In genomic region chr10:78035933-78036583, GRCh38 we compare ENCODE assay signal across 9 cellular contexts. TPM values are rescaled to one million over a fixed set of nuclear protein-coding genes. Genes with fewer than 3 reads are reported as not detected.
DNase-seq lines count a peak whose midpoint lies in the region; ATAC-seq and TF ChIP-seq lines count a peak whose summit lies in the region.
"Had no signal": no experiment of that assay in that cellular context is flagged by ENCODE, and none has a peak within 500 bp of the region (broad histone marks: within the 10 kb centered on the region; RNA-seq: fewer than 3 reads in every experiment).

No MANE protein-coding gene starts in this region.

- BruUV-seq in Caco-2 (replicated peaks; lab: Mats Ljungman, UMichigan) (no TSS peak), IMR-90 (replicated peaks; lab: Mats Ljungman, UMichigan) (no TSS peak)

- TF ChIP-seq POLR2A in IMR-90 (IDR thresholded peaks at IDR 0.05; ENCODE audit: low read depth, low read length): no peak
- no peak for TF ChIP-seq POLR2A in heart left ventricle (IDR thresholded peaks at IDR 0.05)

- no peak overlapping the region for H4K8ac ChIP-seq in IMR-90 (ENCODE audit: low read depth in 2 of 2, low read length in 2 of 2)

- no peak for ATAC-seq in IMR-90 (ENCODE audit: low read depth)
- no peak for ATAC-seq in naive thymus-derived CD8-positive, alpha-beta T cell
- no peak for ATAC-seq in heart left ventricle

- no peak overlapping the region for H3K9ac ChIP-seq in IMR-90 (ENCODE audit: low read depth, low read length)
- peak overlapping the region; percentile 56 for H3K9ac ChIP-seq in adipocyte (ENCODE audit: low read length)

- H2AK9ac ChIP-seq in IMR-90 (replicated peaks; ENCODE audit: low read depth, low read length, poor library complexity): no peak overlapping the region

- H3K27ac ChIP-seq in IMR-90 (ENCODE audit: insufficient read depth, low read length) (no peak overlapping the region), heart left ventricle (no peak overlapping the region)

- H3K23ac ChIP-seq in IMR-90 (ENCODE audit: low read depth, low read length): peak overlapping the region; percentile 47; the same call in 1 of the 2 replicates

- no peak for TF ChIP-seq RAD21 in IMR-90 (IDR thresholded peaks at IDR 0.05; ENCODE audit: low read length)

- peaks cover 20% of the 10 kb centered on the region for H3K4me1 Mint-ChIP-seq in Caco-2 (ENCODE audit: low read depth, unreplicated experiment)
- peaks cover 24 to 73% (median 63%) of the 10 kb centered on the region in 4 donors for H3K4me1 Mint-ChIP-seq in naive thymus-derived CD8-positive, alpha-beta T cell

- peaks cover 16% of the 10 kb centered on the region for H3K4me1 ChIP-seq in Caco-2
- H3K4me1 ChIP-seq in IMR-90 (ENCODE audit: control insufficient read depth, insufficient read depth, low read length): peaks cover 2% of the 10 kb centered on the region; the same call in 1 of the 2 replicates
- H3K4me1 ChIP-seq in adipocyte (ENCODE audit: control insufficient read depth, insufficient read depth, low read length): peaks cover 43% of the 10 kb centered on the region
- peaks cover 0 to 58% (median 12%) of the 10 kb centered on the region in 12 donors for H3K4me1 ChIP-seq in heart left ventricle

- H3K27me3 ChIP-seq in Caco-2 (replicated peaks; ENCODE audit: control insufficient read depth, insufficient read depth, low read length) (no peaks in the 10 kb centered on the region), IMR-90 (ENCODE audit: control insufficient read depth, insufficient read depth, low read length) (no peaks in the 10 kb centered on the region), adipocyte (replicated peaks; ENCODE audit: control insufficient read depth, insufficient read depth, low read length) (no peaks in the 10 kb centered on the region), heart left ventricle (no peaks in the 10 kb centered on the region)

- no peak overlapping the region for H3K4ac ChIP-seq in IMR-90 (ENCODE audit: low read depth, low read length)

- no peak overlapping the region for H3K4me2 ChIP-seq in IMR-90 (ENCODE audit: low read depth, low read length)

- H3K36me3 ChIP-seq in Caco-2 (ENCODE audit: control insufficient read depth, insufficient read depth, low read length) (peaks cover 14% of the 10 kb centered on the region), IMR-90 (ENCODE audit: control insufficient read depth, insufficient read depth, low read length) (peaks cover 47% of the 10 kb centered on the region), adipocyte (ENCODE audit: control insufficient read depth, insufficient read depth, low read length, severe bottlenecking) (peaks cover 61% of the 10 kb centered on the region), heart left ventricle (peaks cover 0 to 63% (median 60%) of the 10 kb centered on the region in 9 donors)

- no peak overlapping the region for H3K56ac ChIP-seq in IMR-90 (ENCODE audit: extremely low read depth, insufficient read depth, low read length)

- H3K14ac ChIP-seq in IMR-90 (replicated peaks; ENCODE audit: low read depth, low read length): no peak overlapping the region

- in situ Hi-C loops in IMR-90 (cut with MboI; ENCODE audit: low sequenced_read_pairs): no loop called here

- no peak overlapping the region for H2BK120ac ChIP-seq in IMR-90 (ENCODE audit: low read depth, low read length)

- H3K4me3 ChIP-seq in Caco-2 (ENCODE audit: low read depth, low read length) (no peak overlapping the region), IMR-90 (ENCODE audit: insufficient read depth, low read depth, low read length) (no peak overlapping the region), adipocyte (ENCODE audit: low read length) (peak overlapping the region; percentile 87), heart left ventricle (no peak overlapping the region)

- intact Hi-C loops in Caco-2 (cut with micrococcal nuclease; ENCODE audit: unreplicated experiment): no loop called here
- intact Hi-C loops in IMR-90 (cut with micrococcal nuclease): no loop called here
- intact Hi-C loops in heart left ventricle (cut with DNase I): loop anchor here in 1 of 10 donors (10.0 kb wide), 1 partner anchor 939 kb away; no protein-coding TSS in a partner anchor

- DNase-seq in Caco-2: no peak
- no peak for DNase-seq in IMR-90
- DNase-seq in adipocyte (ENCODE audit: low read depth): no peak
- DNase-seq in naive thymus-derived CD8-positive, alpha-beta T cell: no peak
- no peak for DNase-seq in DMS153 treated with DMSO at 0.1 percent for 48 hours (lab: John Stamatoyannopoulos, UW; ENCODE audit: unreplicated experiment)
- no peak for DNase-seq in heart left ventricle
- DNase-seq in AG20443 (ENCODE audit: low spot score): no peak
- no peak for DNase-seq in germinal center (ENCODE audit: low spot score)
- DNase-seq: activated CD4-positive, CD25-positive, alpha-beta regulatory T cell treated with anti-CD3 and anti-CD28 coated beads, Interleukin-2, amount 50 U/mL, for 72 hours had no signal

- H2BK15ac ChIP-seq in IMR-90 (ENCODE audit: low read depth, low read length): no peak overlapping the region

- no peak overlapping the region for H2BK20ac ChIP-seq in IMR-90 (ENCODE audit: low read depth, low read length)

- H3K9me3 ChIP-seq in Caco-2: no peaks in the 10 kb centered on the region
- no peaks in the 10 kb centered on the region for H3K9me3 ChIP-seq in IMR-90 (ENCODE audit: control insufficient read depth, insufficient read depth, low read length)
- H3K9me3 ChIP-seq in adipocyte (ENCODE audit: control insufficient read depth, low read length): no peaks in the 10 kb centered on the region
- no peaks in the 10 kb centered on the region for H3K9me3 ChIP-seq in heart left ventricle

- dilution Hi-C loops in IMR-90 (cut with HindIII; ENCODE audit: low sequenced_read_pairs, unreplicated experiment): no loop called here

- no peak overlapping the region for H2AFZ ChIP-seq in IMR-90 (replicated peaks; ENCODE audit: low read length, poor library complexity)

- 96% methylated on average over 3 of the region's 9 CpGs; no CpG with 5 or more reads in 1 of the 2 experiments for WGBS in IMR-90 (ENCODE audit: extremely low coverage in 2 of 2, insufficient read length in 1 of 2), 2 experiments
- WGBS in heart left ventricle, 4 donors: 71 to 80% (median 80%) methylated on average over 9 of the region's 9 CpGs

- POLR2A ChIA-PET in Caco-2 (lab: Charles Lee): interaction anchor here (0.7 to 0.8 kb wide), 2 partner anchors 11 to 449 kb away, joined by 4 to 5 read pairs; no protein-coding TSS in a partner anchor
- POLR2A ChIA-PET in IMR-90 (lab: Charles Lee; ENCODE audit: unreplicated experiment): no interaction called here
- POLR2A ChIA-PET in naive thymus-derived CD8-positive, alpha-beta T cell (lab: Charles Lee): interaction anchor here (1.4 kb wide), 1 partner anchor 10 kb away, joined by 3 read pairs; no protein-coding TSS in a partner anchor

- peaks cover 63% of the 10 kb centered on the region for H4K20me1 ChIP-seq in IMR-90 (ENCODE audit: insufficient read depth, low read length)

- H3K36me3 Mint-ChIP-seq in Caco-2 (ENCODE audit: insufficient read depth, unreplicated experiment): peaks cover 77% of the 10 kb centered on the region
- H3K36me3 Mint-ChIP-seq in naive thymus-derived CD8-positive, alpha-beta T cell: peaks cover 4 to 64% (median 29%) of the 10 kb centered on the region in 3 donors

- H3K27ac Mint-ChIP-seq in Caco-2 (ENCODE audit: unreplicated experiment): peak overlapping the region; percentile 29
- peak overlapping the region; percentile 2 to 94 (median 76) for H3K27ac Mint-ChIP-seq in naive thymus-derived CD8-positive, alpha-beta T cell

- no peak overlapping the region for H4K91ac ChIP-seq in IMR-90 (ENCODE audit: insufficient read depth, low read depth, low read length)

- TF ChIP-seq CTCF in Caco-2 (IDR thresholded peaks at IDR 0.05; ENCODE audit: insufficient read depth in 1 of 2, low read depth in 1 of 2, low read length in 1 of 2, severe bottlenecking in 1 of 2, unreplicated experiment in 1 of 2) (no peak), IMR-90 (conservative IDR thresholded peaks at IDR 0.05; ENCODE audit: low read depth, low read length) (no peak), heart left ventricle (IDR thresholded peaks at IDR 0.05) (no peak)

- H3K18ac ChIP-seq in IMR-90 (ENCODE audit: low read depth, low read length): no peak overlapping the region

- CTCF ChIA-PET in Caco-2 (lab: Charles Lee): no interaction called here
- CTCF ChIA-PET in IMR-90 (lab: Yijun Ruan, JAX): no interaction called here

- peaks cover 32 to 64% of the 10 kb centered on the region in 2 experiments for H3K79me1 ChIP-seq in IMR-90 (ENCODE audit: low read depth in 1 of 2, low read length in 2 of 2)

- no peaks in the 10 kb centered on the region for H3K27me3 Mint-ChIP-seq in Caco-2 (ENCODE audit: insufficient read depth, unreplicated experiment)
- no peaks in the 10 kb centered on the region for H3K27me3 Mint-ChIP-seq in naive thymus-derived CD8-positive, alpha-beta T cell

- H3K9me1 ChIP-seq in IMR-90 (ENCODE audit: insufficient read depth, low read length): peaks cover 18% of the 10 kb centered on the region

- no peak overlapping the region for H2AK5ac ChIP-seq in IMR-90 (ENCODE audit: low read depth, low read length)

- peak overlapping the region; percentile 92 for H3K4me3 Mint-ChIP-seq in Caco-2 (ENCODE audit: unreplicated experiment)
- peak overlapping the region; percentile 12 to 96 (median 92) for H3K4me3 Mint-ChIP-seq in naive thymus-derived CD8-positive, alpha-beta T cell

- H4K5ac ChIP-seq in IMR-90 (ENCODE audit: low read depth, low read length): no peak overlapping the region

- H3K9me3 Mint-ChIP-seq in Caco-2 (ENCODE audit: unreplicated experiment): no peaks in the 10 kb centered on the region
- H3K9me3 Mint-ChIP-seq in naive thymus-derived CD8-positive, alpha-beta T cell: no peaks in the 10 kb centered on the region

- H2BK5ac ChIP-seq in IMR-90 (ENCODE audit: low read depth, low read length, poor library complexity, severe bottlenecking): no peak overlapping the region

RNA-seq across cellular contexts. Expression of gene RPS24, which starts 2.4 kb away (rescaled TPM):
- total RNA-seq in Caco-2 (2022) (2,311 and 2,407 TPM in 2 replicates), IMR-90 (2012; rRNA removed) (1,664 and 2,173 TPM in 2 replicates), heart left ventricle (1,000 to 10,000 TPM in 2 of 9 donors, 100 to 1,000 TPM in 7; 683 to 1,164 (median 896) TPM)
- polyA plus RNA-seq in IMR-90 (2012; rRNA removed) (4,072 and 4,721 TPM in 2 replicates), heart left ventricle (1,000 to 10,000 TPM; 3,016 to 3,748 TPM)
- 634 and 883 TPM in 2 replicates for polyA plus RNA-seq in IMR-90 (2012; cell fraction: cytosol; rRNA removed)
- polyA plus RNA-seq in IMR-90 (2012; cell fraction: nucleus; rRNA removed; ENCODE audit: low replicate concordance): 92.6 and 891 TPM in 2 replicates
- total RNA-seq in naive thymus-derived CD8-positive, alpha-beta T cell: 1,000 to 10,000 TPM; 2,141 to 2,273 TPM
- 1,000 to 10,000 TPM; 1,179 to 1,624 (median 1,569) TPM for polyA plus RNA-seq in naive thymus-derived CD8-positive, alpha-beta T cell

RNA-seq across cellular contexts. Expression of gene POLR3A, which starts 6.7 kb away (rescaled TPM):
- total RNA-seq in Caco-2 (2022): 25.5 and 29.1 TPM in 2 replicates
- total RNA-seq in IMR-90 (2012; rRNA removed): 21.4 and 24.4 TPM in 2 replicates
- polyA plus RNA-seq in IMR-90 (2012; rRNA removed): 11.9 TPM in 2 replicates
- 4.6 and 5.4 TPM in 2 replicates for polyA plus RNA-seq in IMR-90 (2012; cell fraction: cytosol; rRNA removed)
- 15.0 and 31.1 TPM in 2 replicates for polyA plus RNA-seq in IMR-90 (2012; cell fraction: nucleus; rRNA removed; ENCODE audit: low replicate concordance)
- total RNA-seq in naive thymus-derived CD8-positive, alpha-beta T cell: 10 to 100 TPM; 17.9 to 18.1 TPM
- 10 to 100 TPM in 1 of 3 donors, 1 to 10 TPM in 2; 7.3 to 10.3 (median 7.6) TPM for polyA plus RNA-seq in naive thymus-derived CD8-positive, alpha-beta T cell
- total RNA-seq in heart left ventricle: 10 to 100 TPM in 3 of 9 donors, 1 to 10 TPM in 6; 7.9 to 12.9 (median 9.6) TPM
- 1 to 10 TPM; 3.8 to 8.4 TPM for polyA plus RNA-seq in heart left ventricle
